ENCODE assay signal across 10 cellular contexts in the genomic region with DNA sequence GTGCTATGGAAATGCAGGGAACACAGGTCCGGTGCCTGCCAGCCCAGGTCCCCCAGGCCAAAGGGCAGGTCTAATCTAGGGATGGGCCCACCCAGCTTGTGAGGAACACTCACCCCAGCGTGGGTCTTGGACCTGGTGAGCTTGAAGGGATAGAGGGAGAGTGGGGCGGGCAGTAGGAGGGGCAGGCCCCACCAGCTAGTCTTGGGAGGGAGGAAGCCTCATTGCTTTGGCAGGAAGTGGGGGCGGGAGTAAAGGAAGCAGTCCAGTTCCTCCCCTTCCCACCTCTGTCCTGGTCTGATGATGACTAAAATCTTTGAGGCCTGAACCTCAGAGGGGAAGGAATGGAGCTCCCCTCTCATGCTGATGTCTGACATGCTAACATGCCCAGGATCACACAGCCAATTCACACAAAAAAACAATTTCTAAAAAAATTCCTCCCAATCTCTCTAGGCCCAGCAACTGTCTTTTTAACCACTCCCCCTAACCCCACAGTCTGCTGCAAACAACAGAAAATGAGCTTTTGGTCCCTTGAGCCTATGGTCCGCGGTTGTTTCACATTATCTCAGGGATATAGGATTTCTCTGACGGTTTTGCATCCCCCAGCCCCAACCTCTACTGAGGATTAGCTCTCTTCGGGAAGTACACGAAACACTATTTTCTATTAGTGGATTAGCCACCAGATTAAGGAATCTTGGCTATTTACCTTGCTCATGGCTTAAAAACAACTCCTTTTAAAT. TPM values are rescaled to one million over a fixed set of nuclear protein-coding genes. Genes with fewer than 3 reads are reported as not detected.
DNase-seq lines count a peak whose midpoint lies in the region; ATAC-seq, FAIRE-seq and TF ChIP-seq lines count a peak whose summit lies in the region.
"Had no signal": no experiment of that assay in that cellular context is flagged by ENCODE, and none has a peak within 500 bp of the region (broad histone marks: within the 10 kb centered on the region; RNA-seq: fewer than 3 reads in every experiment).

No MANE protein-coding gene starts in this region.

- DNase-seq in CD8-positive, alpha-beta memory T cell, result no peak
- DNase-seq in HT1080 (ENCODE audit: low read depth) (peak; percentile 83), astrocyte (ENCODE audit: low read depth) (peak; percentile 23), substantia nigra (lab: John Stamatoyannopoulos, UW) (no peak), NCI-H526 (lab: John Stamatoyannopoulos, UW) (no peak), NCI-H69 (lab: John Stamatoyannopoulos, UW) (no peak), iPS-NIHi7 (ENCODE audit: extremely low spot score) (no peak)
- no peak for DNase-seq in naive thymus-derived CD8-positive, alpha-beta T cell
- DNase-seq: activated CD4-positive, alpha-beta T cell treated with anti-CD3 and anti-CD28 coated beads for 48 hours had no signal

- no peak for FAIRE-seq in astrocyte (lab: Jason Lieb, UNC)
- FAIRE-seq: G401.6 had no signal

- H3K4me1 ChIP-seq in CD8-positive, alpha-beta memory T cell (ENCODE audit: insufficient read depth, low read length), result peaks cover 11% of the 10 kb centered on the region
- peaks cover 47% of the 10 kb centered on the region for H3K4me1 ChIP-seq in astrocyte (ENCODE audit: insufficient read depth, low read length)

- H3K27me3 Mint-ChIP-seq in CD8-positive, alpha-beta memory T cell, result no peaks in the 10 kb centered on the region
- H3K27me3 Mint-ChIP-seq in astrocyte (ENCODE audit: low read depth, unreplicated experiment), result peaks cover 1% of the 10 kb centered on the region
- no peaks in the 10 kb centered on the region for H3K27me3 Mint-ChIP-seq in naive thymus-derived CD8-positive, alpha-beta T cell

- POLR2A ChIA-PET in CD8-positive, alpha-beta memory T cell (lab: Charles Lee), result no interaction called here
- POLR2A ChIA-PET in naive thymus-derived CD8-positive, alpha-beta T cell (lab: Charles Lee), result interaction anchor here (0.6 kb wide), 1 partner anchor 30 kb away, joined by 3 read pairs; no protein-coding TSS in a partner anchor

- H2AFZ ChIP-seq in astrocyte (ENCODE audit: low read depth, low read length), result peak overlapping the region; percentile 7

- CTCF ChIA-PET in CD8-positive, alpha-beta memory T cell (lab: Charles Lee), result interaction anchor here (0.8 kb wide), 1 partner anchor 29 kb away, joined by 4 read pairs; no protein-coding TSS in a partner anchor

- no peak overlapping the region for H3K4me3 ChIP-seq in CD8-positive, alpha-beta memory T cell (ENCODE audit: low read length)
- no peak overlapping the region for H3K4me3 ChIP-seq in astrocyte (ENCODE audit: insufficient read depth, low read depth, low read length)

- TF ChIP-seq CTCF in astrocyte (IDR thresholded peaks at IDR 0.05; ENCODE audit: insufficient read depth, low read depth, low read length), result no peak

- no peaks in the 10 kb centered on the region for H3K9me3 ChIP-seq in CD8-positive, alpha-beta memory T cell (ENCODE audit: low read length)
- H3K9me3 ChIP-seq in astrocyte (ENCODE audit: insufficient read depth, low read depth, low read length), result no peaks in the 10 kb centered on the region

- H3K79me2 ChIP-seq in astrocyte (ENCODE audit: insufficient read depth, low read length), result no peaks in the 10 kb centered on the region

- no peak overlapping the region for H3K4me2 ChIP-seq in astrocyte (ENCODE audit: low read length)

- H3K4me3 Mint-ChIP-seq in CD8-positive, alpha-beta memory T cell, result peak overlapping the region in 1 of 7 donors; percentile 6
- H3K4me3 Mint-ChIP-seq in astrocyte (ENCODE audit: unreplicated experiment), result no peak overlapping the region
- peak overlapping the region in 7 of 10 donors; percentile 21 to 75 (median 50) for H3K4me3 Mint-ChIP-seq in naive thymus-derived CD8-positive, alpha-beta T cell

- ATAC-seq in naive thymus-derived CD8-positive, alpha-beta T cell, result no peak

- H3K27me3 ChIP-seq in CD8-positive, alpha-beta memory T cell (ENCODE audit: insufficient read depth, low read length, poor library complexity, severe bottlenecking), result no peaks in the 10 kb centered on the region
- H3K27me3 ChIP-seq in astrocyte (ENCODE audit: insufficient read depth, low read length), result no peaks in the 10 kb centered on the region

- H3K9me3 Mint-ChIP-seq in CD8-positive, alpha-beta memory T cell, result no peaks in the 10 kb centered on the region
- H3K9me3 Mint-ChIP-seq in astrocyte (ENCODE audit: unreplicated experiment), result no peaks in the 10 kb centered on the region
- H3K9me3 Mint-ChIP-seq in naive thymus-derived CD8-positive, alpha-beta T cell, result no peaks in the 10 kb centered on the region

- peaks cover 24% of the 10 kb centered on the region in 3 donors for H3K4me1 Mint-ChIP-seq in CD8-positive, alpha-beta memory T cell
- H3K4me1 Mint-ChIP-seq in astrocyte (ENCODE audit: low read depth, unreplicated experiment), result peaks cover 42% of the 10 kb centered on the region
- H3K4me1 Mint-ChIP-seq in naive thymus-derived CD8-positive, alpha-beta T cell, result peaks cover 21 to 36% (median 30%) of the 10 kb centered on the region in 4 donors

- no peaks in the 10 kb centered on the region for H3K36me3 Mint-ChIP-seq in CD8-positive, alpha-beta memory T cell
- H3K36me3 Mint-ChIP-seq in astrocyte (ENCODE audit: low read depth, unreplicated experiment), result peaks cover 7% of the 10 kb centered on the region
- H3K36me3 Mint-ChIP-seq in naive thymus-derived CD8-positive, alpha-beta T cell, result no peaks in the 10 kb centered on the region

- no peaks in the 10 kb centered on the region for H4K20me1 ChIP-seq in astrocyte (ENCODE audit: insufficient read depth, low read length)

- no peak overlapping the region for H3K27ac ChIP-seq in CD8-positive, alpha-beta memory T cell (ENCODE audit: low read depth, low read length)
- H3K27ac ChIP-seq in astrocyte (ENCODE audit: low read depth, low read length) (no peak overlapping the region), substantia nigra (ENCODE audit: low read depth, low read length, poor library complexity, severe bottlenecking) (no peak overlapping the region)

- H3K27ac Mint-ChIP-seq in CD8-positive, alpha-beta memory T cell, result peak overlapping the region in 6 of 8 donors; percentile 29 to 82 (median 58)
- peak overlapping the region; percentile 62 for H3K27ac Mint-ChIP-seq in astrocyte (ENCODE audit: unreplicated experiment)
- H3K27ac Mint-ChIP-seq in naive thymus-derived CD8-positive, alpha-beta T cell, result peak overlapping the region in 7 of 10 donors; percentile 49 to 86 (median 72)

- no peak overlapping the region for H3K9ac ChIP-seq in astrocyte (ENCODE audit: low read length)

- no peaks in the 10 kb centered on the region for H3K36me3 ChIP-seq in CD8-positive, alpha-beta memory T cell (ENCODE audit: insufficient read depth, low read length)
- no peaks in the 10 kb centered on the region for H3K36me3 ChIP-seq in astrocyte (ENCODE audit: insufficient read depth, low read length)

RNA-seq across cellular contexts. Expression of a gene that starts 30.7 kb away (rescaled TPM):
- 10 to 100 TPM; 26.3 to 27.2 TPM for total RNA-seq in CD8-positive, alpha-beta memory T cell
- 7.2 TPM for polyA plus RNA-seq in CD8-positive, alpha-beta memory T cell
- total RNA-seq in HT1080 (2014; rRNA removed; shearing (Covaris generic)), result 31.9 and 39.9 TPM in 2 replicates
- polyA plus RNA-seq in HT1080 (2015; cell fraction: cytosol; rRNA removed), result 25.3 and 26.9 TPM in 2 replicates
- 16.4 and 17.2 TPM in 2 replicates for polyA plus RNA-seq in HT1080 (2015; cell fraction: nucleus; rRNA removed)
- 24.2 and 24.9 TPM in 2 replicates for total RNA-seq in astrocyte
- 10 to 100 TPM; 28.6 to 29.0 TPM for total RNA-seq in naive thymus-derived CD8-positive, alpha-beta T cell
- polyA plus RNA-seq in naive thymus-derived CD8-positive, alpha-beta T cell, result 1 to 10 TPM; 1.8 to 4.6 (median 2.2) TPM

Comparison
In these comparisons a context has a peak if more than half of its experiments do, and no peak if none do; other contexts are left out.
1. DNase-seq: peak in HT1080 (single experiment) and astrocyte (single experiment); none in CD8-positive, alpha-beta memory T cell (0 of 5), naive thymus-derived CD8-positive, alpha-beta T cell (0 of 10), substantia nigra (0 of 49), NCI-H526 (0 of 2), NCI-H69 (single experiment) and iPS-NIHi7 (single experiment).
2. Peak in every context shown above with its lines, with median percentiles within 50 percentile points of each other: H3K27ac Mint-ChIP-seq.